In the genomic region with DNA sequence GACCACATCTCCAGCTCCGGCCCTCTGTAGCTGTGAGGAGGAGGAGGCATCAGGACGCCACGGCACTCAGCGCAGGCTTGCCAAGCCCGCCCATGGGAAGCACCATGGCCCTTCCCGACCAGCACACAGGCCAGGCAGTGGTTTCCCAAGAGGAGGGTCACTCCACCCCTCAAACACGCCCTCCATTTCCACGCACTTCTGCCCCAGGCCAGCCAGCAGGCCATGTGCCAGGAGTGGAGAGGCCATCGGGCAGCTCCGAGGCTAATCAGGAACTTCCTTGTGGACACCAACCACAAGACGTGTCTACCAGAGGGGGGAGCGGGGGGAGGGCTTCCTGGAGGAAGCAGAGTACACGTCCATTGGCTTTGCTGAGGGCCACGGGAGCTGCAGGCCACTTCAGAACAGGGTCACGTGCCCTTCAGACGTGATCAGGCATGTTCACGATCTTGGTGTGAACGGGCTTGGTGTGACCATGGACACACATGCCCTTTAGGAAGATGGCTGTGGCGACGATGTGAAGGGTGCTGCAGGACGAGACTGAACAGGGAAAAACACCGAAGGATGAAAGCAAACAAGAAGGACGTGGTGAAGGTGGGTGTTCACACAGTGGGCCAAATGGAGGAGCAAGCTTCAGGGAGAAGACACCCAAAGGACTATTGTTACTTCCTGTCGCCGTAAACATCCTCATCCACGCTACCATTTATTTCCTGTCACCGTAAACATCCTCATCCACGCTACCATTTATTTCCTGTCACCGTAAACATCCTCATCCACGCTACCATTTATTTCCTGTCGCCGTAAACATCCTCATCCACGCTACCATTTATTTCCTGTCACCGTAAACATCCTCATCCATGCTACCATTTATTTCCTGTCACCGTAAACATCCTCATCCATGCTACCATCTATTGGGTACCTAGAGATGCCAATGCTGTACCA, we compare ENCODE assay signal across 2 cellular contexts.
TF ChIP-seq lines count a peak whose summit lies in the region.

No MANE protein-coding gene starts in this region.

TF ChIP-seq in GM12891, 5 proteins besides CTCF, POLR2A, EP300 and RAD21:
- TF ChIP-seq POLR2AphosphoS5 (IDR thresholded peaks at IDR 0.05; ENCODE audit: low read depth, low read length) (no peak), POU2F2 (IDR thresholded peaks at IDR 0.05; ENCODE audit: low read depth, low read length) (no peak), TAF1 (IDR thresholded peaks at IDR 0.05; ENCODE audit: low read depth, low read length) (no peak)

TF ChIP-seq in H1, 55 proteins besides CTCF, POLR2A, EP300 and RAD21:
- TF ChIP-seq CTBP2 (IDR thresholded peaks at IDR 0.05; ENCODE audit: borderline replicate concordance, insufficient read depth, insufficient read length, low read length), result no peak
- TF ChIP-seq SP1 (IDR thresholded peaks at IDR 0.05; ENCODE audit: low read depth, low read length), result no peak
- TF ChIP-seq JUN (IDR thresholded peaks at IDR 0.05; ENCODE audit: low read depth, low read length), result no peak
- TF ChIP-seq TEAD4 (IDR thresholded peaks at IDR 0.05; ENCODE audit: low read depth, low read length), result no peak
- TF ChIP-seq KDM1A (IDR thresholded peaks at IDR 0.05; ENCODE audit: borderline replicate concordance, low read length), result no peak
- TF ChIP-seq HDAC6 (IDR thresholded peaks at IDR 0.05; ENCODE audit: low read depth, low read length), result no peak
- no peak for TF ChIP-seq TAF1 (IDR thresholded peaks at IDR 0.05; ENCODE audit: low read depth, low read length)
- no peak for TF ChIP-seq RBBP5 (IDR thresholded peaks at IDR 0.05; ENCODE audit: borderline replicate concordance, low read depth, low read length)
- TF ChIP-seq MAFK (IDR thresholded peaks at IDR 0.05; ENCODE audit: low read depth, low read length), result no peak
- no peak for TF ChIP-seq CHD1 (IDR thresholded peaks at IDR 0.05; ENCODE audit: low read depth, low read length)
- no peak for TF ChIP-seq CREB1 (IDR thresholded peaks at IDR 0.05)
- no peak for TF ChIP-seq KDM4A (IDR thresholded peaks at IDR 0.05; ENCODE audit: low read depth, low read length, severe bottlenecking)
